Comparison of ENCODE assay signal across 23 cellular contexts in genomic region chr2:85838641-85839040, GRCh38. TPM values are rescaled to one million over a fixed set of nuclear protein-coding genes. Genes with fewer than 3 reads are reported as not detected.
DNase-seq lines count a peak whose midpoint lies in the region; ATAC-seq and TF ChIP-seq lines count a peak whose summit lies in the region.
"Had no signal": no experiment of that assay in that cellular context is flagged by ENCODE, and none has a peak within 500 bp of the region (broad histone marks: within the 10 kb centered on the region; RNA-seq: fewer than 3 reads in every experiment).

No MANE protein-coding gene starts in this region.

- no peak overlapping the region for H3K14ac ChIP-seq in trophoblast cell (ENCODE audit: low read length)

- H3K4me1 ChIP-seq in CD8-positive, alpha-beta memory T cell (ENCODE audit: insufficient read depth, low read length), result peaks cover 4% of the 10 kb centered on the region
- H3K4me1 ChIP-seq in trophoblast cell (ENCODE audit: control insufficient read depth in 1 of 2, insufficient read depth in 2 of 2, low read length in 2 of 2) (peaks cover 0 to 3% of the 10 kb centered on the region in 2 experiments), spleen (peaks cover 0 to 21% (median 0%) of the 10 kb centered on the region in 6 donors)
- H3K4me1 ChIP-seq: Caco-2, foreskin keratinocyte, thyroid gland had no signal

- H2BK12ac ChIP-seq in trophoblast cell (ENCODE audit: low read length), result no peak overlapping the region

- no peak overlapping the region for H4K8ac ChIP-seq in trophoblast cell (ENCODE audit: low read depth, low read length)

- H3K27ac Mint-ChIP-seq in activated CD4-positive, alpha-beta T cell treated with anti-CD3 and anti-CD28 coated beads, Interleukin-2, amount 10 ng/mL, durations not matched to agents 24 days and 14 days, result no peak overlapping the region
- H3K27ac Mint-ChIP-seq in CD8-positive, alpha-beta memory T cell, result peak overlapping the region; percentile 35 to 92 (median 65)
- no peak overlapping the region for H3K27ac Mint-ChIP-seq in endothelial cell (ENCODE audit: unreplicated experiment)
- peak overlapping the region in 1 of 2 donors; percentile 5 for H3K27ac Mint-ChIP-seq in activated naive CD4-positive, alpha-beta T cell treated with anti-CD3 and anti-CD28 coated beads, Interleukin-2, amount 50 U/mL, for 72 hours
- H3K27ac Mint-ChIP-seq: mesothelial cell of epicardium; stimulated activated naive CD8-positive, alpha-beta T cell treated with anti-CD3 and anti-CD28 coated beads, Interleukin-15, amount 100 ng/mL, for 72 hours had no signal

- H3K27ac ChIP-seq in CD8-positive, alpha-beta memory T cell (ENCODE audit: low read depth, low read length), result no peak overlapping the region
- H3K27ac ChIP-seq in trophoblast cell (ENCODE audit: low read depth, low read length), result no peak overlapping the region
- H3K27ac ChIP-seq in spleen, result no peak overlapping the region
- H3K27ac ChIP-seq: brain microvascular endothelial cell, foreskin keratinocyte, thyroid gland had no signal

- H4K91ac ChIP-seq in trophoblast cell (ENCODE audit: low read depth, low read length), result no peak overlapping the region

- H3K18ac ChIP-seq in trophoblast cell (ENCODE audit: low read length), result no peak overlapping the region

- peak; percentile 54 for DNase-seq in activated CD4-positive, alpha-beta T cell treated with anti-CD3 and anti-CD28 coated beads, Interleukin-2, amount 10 ng/mL, durations not matched to agents 24 days and 14 days
- DNase-seq in activated CD4-positive, alpha-beta T cell treated with anti-CD3 and anti-CD28 coated beads for 4 hours, result no peak
- no peak for DNase-seq in CD8-positive, alpha-beta memory T cell
- DNase-seq in endothelial cell (ENCODE audit: low spot score), result no peak
- DNase-seq in trophoblast cell, result no peak
- no peak for DNase-seq in spleen
- no peak for DNase-seq in activated naive CD4-positive, alpha-beta T cell treated with anti-CD3 and anti-CD28 coated beads, Interleukin-2, amount 50 U/mL, for 72 hours (ENCODE audit: low spot score in 2 of 2)
- DNase-seq: activated CD4-positive, CD25-positive, alpha-beta regulatory T cell treated with anti-CD3 and anti-CD28 coated beads, Interleukin-2, amount 50 U/mL, for 72 hours; activated effector memory CD4-positive, alpha-beta T cell treated with Interleukin-2 at 50 U/mL for 16 hours; brain microvascular endothelial cell; Caco-2; DMS79; effector CD8-positive, alpha-beta T cell; foreskin keratinocyte; left ventricle myocardium superior; NCI-H524; NK-92 treated with Interleukin-12 subunit alpha and Interleukin-12 subunit beta, amount 100 ng/mL, for 24 hours; SHP77 treated with DMSO at 0.1 percent for 48 hours; stimulated activated naive CD8-positive, alpha-beta T cell treated with anti-CD3 and anti-CD28 coated beads, Interleukin-15, amount 100 ng/mL, for 72 hours; thyroid gland had no signal

- H2BK120ac ChIP-seq in trophoblast cell (ENCODE audit: insufficient read depth, low read length, poor library complexity), result no peak overlapping the region

- H2BK5ac ChIP-seq in trophoblast cell (ENCODE audit: low read depth, low read length, poor library complexity), result no peak overlapping the region

- H3K23ac ChIP-seq in trophoblast cell (ENCODE audit: low read length), result no peak overlapping the region

- intact Hi-C loops in activated CD4-positive, alpha-beta T cell treated with anti-CD3 and anti-CD28 coated beads, Interleukin-2, amount 10 ng/mL, durations not matched to agents 24 days and 14 days (cut with micrococcal nuclease), result no loop called here
- intact Hi-C loops in spleen (cut with DNase I; ENCODE audit: low total_unique reads), result no loop called here

- H3K9me3 Mint-ChIP-seq in activated CD4-positive, alpha-beta T cell treated with anti-CD3 and anti-CD28 coated beads, Interleukin-2, amount 10 ng/mL, durations not matched to agents 24 days and 14 days, result peaks cover 16% of the 10 kb centered on the region
- H3K9me3 Mint-ChIP-seq in CD8-positive, alpha-beta memory T cell, result peaks cover 0 to 4% (median 0%) of the 10 kb centered on the region in 5 donors
- no peaks in the 10 kb centered on the region for H3K9me3 Mint-ChIP-seq in endothelial cell (ENCODE audit: unreplicated experiment)
- H3K9me3 Mint-ChIP-seq in activated naive CD4-positive, alpha-beta T cell treated with anti-CD3 and anti-CD28 coated beads, Interleukin-2, amount 50 U/mL, for 72 hours, result peaks cover 0 to 19% of the 10 kb centered on the region in 2 donors

- H4K12ac ChIP-seq in trophoblast cell (ENCODE audit: low read depth, low read length), result no peak overlapping the region

- H3K36me3 ChIP-seq in CD8-positive, alpha-beta memory T cell (ENCODE audit: insufficient read depth, low read length), result peaks cover 20% of the 10 kb centered on the region
- H3K36me3 ChIP-seq in trophoblast cell (ENCODE audit: control insufficient read depth in 1 of 2, insufficient read depth in 2 of 2, low read length in 2 of 2) (peaks cover 11 to 19% of the 10 kb centered on the region in 2 experiments), spleen (peaks cover 0 to 60% (median 39%) of the 10 kb centered on the region in 6 donors)
- H3K36me3 ChIP-seq: brain microvascular endothelial cell had no signal

- H3K4me2 ChIP-seq in trophoblast cell (ENCODE audit: low read length), result no peak overlapping the region

- no peaks in the 10 kb centered on the region for H3K9me3 ChIP-seq in CD8-positive, alpha-beta memory T cell (ENCODE audit: low read length)
- H3K9me3 ChIP-seq in trophoblast cell (ENCODE audit: insufficient read depth, low read depth, low read length) (peaks cover 2% of the 10 kb centered on the region), spleen (peaks cover 0 to 4% (median 1%) of the 10 kb centered on the region in 8 donors)
- H3K9me3 ChIP-seq: thyroid gland had no signal

- no peak overlapping the region for H3K4ac ChIP-seq in trophoblast cell (ENCODE audit: low read depth, low read length)

- no peak for ATAC-seq in activated naive CD4-positive, alpha-beta T cell treated with anti-CD3 and anti-CD28 coated beads, Interleukin-2, amount 50 U/mL, for 72 hours
- no peak for ATAC-seq in HG03460 (IDR thresholded peaks at IDR 0.05; ENCODE audit: unreplicated experiment)
- ATAC-seq: foreskin keratinocyte; left ventricle myocardium superior; sciatic nerve; stimulated activated naive CD8-positive, alpha-beta T cell treated with anti-CD3 and anti-CD28 coated beads, Interleukin-15, amount 100 ng/mL, for 72 hours had no signal

- no peak overlapping the region for H3K9ac ChIP-seq in trophoblast cell (ENCODE audit: low read length)

- no peaks in the 10 kb centered on the region for H3K27me3 ChIP-seq in CD8-positive, alpha-beta memory T cell (ENCODE audit: insufficient read depth, low read length, poor library complexity, severe bottlenecking)
- H3K27me3 ChIP-seq in trophoblast cell (ENCODE audit: insufficient read depth, low read length) (no peaks in the 10 kb centered on the region), spleen (replicated peaks in 1 of 7) (no peaks in the 10 kb centered on the region)
- H3K27me3 ChIP-seq: brain microvascular endothelial cell, foreskin keratinocyte, thyroid gland had no signal

- H3K4me3 ChIP-seq in CD8-positive, alpha-beta memory T cell (ENCODE audit: low read length), result no peak overlapping the region
- peak overlapping the region; percentile 15 for H3K4me3 ChIP-seq in trophoblast cell (ENCODE audit: low read depth, low read length)
- H3K4me3 ChIP-seq in spleen, result no peak overlapping the region
- H3K4me3 ChIP-seq: thyroid gland had no signal

- POLR2A ChIA-PET in CD8-positive, alpha-beta memory T cell (lab: Charles Lee), result no interaction called here

- no peaks in the 10 kb centered on the region for H3K27me3 Mint-ChIP-seq in activated CD4-positive, alpha-beta T cell treated with anti-CD3 and anti-CD28 coated beads, Interleukin-2, amount 10 ng/mL, durations not matched to agents 24 days and 14 days
- peaks cover 0 to 3% of the 10 kb centered on the region in 2 donors for H3K27me3 Mint-ChIP-seq in CD8-positive, alpha-beta memory T cell
- H3K27me3 Mint-ChIP-seq in endothelial cell (ENCODE audit: unreplicated experiment), result peaks cover 4% of the 10 kb centered on the region
- H3K27me3 Mint-ChIP-seq: stimulated activated naive CD8-positive, alpha-beta T cell treated with anti-CD3 and anti-CD28 coated beads, Interleukin-15, amount 100 ng/mL, for 72 hours had no signal

- no peak for TF ChIP-seq CTCF in endothelial cell (IDR thresholded peaks at IDR 0.05; ENCODE audit: unreplicated experiment)
- no peak for TF ChIP-seq CTCF in spleen (IDR thresholded peaks at IDR 0.05 in 8 of 11, conservative IDR thresholded peaks at IDR 0.05 in 3 of 11)

- peaks cover 11% of the 10 kb centered on the region for H3K4me1 Mint-ChIP-seq in activated CD4-positive, alpha-beta T cell treated with anti-CD3 and anti-CD28 coated beads, Interleukin-2, amount 10 ng/mL, durations not matched to agents 24 days and 14 days
- H3K4me1 Mint-ChIP-seq in CD8-positive, alpha-beta memory T cell, result peaks cover 19 to 35% (median 34%) of the 10 kb centered on the region in 3 donors
- H3K4me1 Mint-ChIP-seq in endothelial cell (ENCODE audit: unreplicated experiment), result no peaks in the 10 kb centered on the region
- H3K4me1 Mint-ChIP-seq: mesothelial cell of epicardium had no signal

- H3K4me3 Mint-ChIP-seq in activated CD4-positive, alpha-beta T cell treated with anti-CD3 and anti-CD28 coated beads, Interleukin-2, amount 10 ng/mL, durations not matched to agents 24 days and 14 days, result no peak overlapping the region
- H3K4me3 Mint-ChIP-seq in CD8-positive, alpha-beta memory T cell, result no peak overlapping the region
- peak overlapping the region; percentile 39 for H3K4me3 Mint-ChIP-seq in endothelial cell (ENCODE audit: unreplicated experiment)
- H3K4me3 Mint-ChIP-seq: mesothelial cell of epicardium; stimulated activated naive CD8-positive, alpha-beta T cell treated with anti-CD3 and anti-CD28 coated beads, Interleukin-15, amount 100 ng/mL, for 72 hours had no signal

- H2AFZ ChIP-seq in trophoblast cell (ENCODE audit: insufficient read depth, low read length, poor library complexity), result no peak overlapping the region

- TF ChIP-seq POLR2A in spleen (IDR thresholded peaks at IDR 0.05), result no peak

- H2AK5ac ChIP-seq in trophoblast cell (ENCODE audit: low read length), result no peak overlapping the region

- H3K79me1 ChIP-seq in trophoblast cell (ENCODE audit: low read length), result no peaks in the 10 kb centered on the region

- peaks cover 40% of the 10 kb centered on the region for H3K36me3 Mint-ChIP-seq in activated CD4-positive, alpha-beta T cell treated with anti-CD3 and anti-CD28 coated beads, Interleukin-2, amount 10 ng/mL, durations not matched to agents 24 days and 14 days (ENCODE audit: low read depth)
- peaks cover 14 to 44% (median 21%) of the 10 kb centered on the region in 3 donors for H3K36me3 Mint-ChIP-seq in CD8-positive, alpha-beta memory T cell
- H3K36me3 Mint-ChIP-seq in endothelial cell (ENCODE audit: low read depth, unreplicated experiment), result peaks cover 41% of the 10 kb centered on the region
- peaks cover 6 to 11% of the 10 kb centered on the region in 2 donors for H3K36me3 Mint-ChIP-seq in activated naive CD4-positive, alpha-beta T cell treated with anti-CD3 and anti-CD28 coated beads, Interleukin-2, amount 50 U/mL, for 72 hours

- no CpG with 5 or more reads among the region's 6 CpGs for WGBS in trophoblast cell (ENCODE audit: extremely low coverage, insufficient coverage, insufficient read length)
- WGBS in spleen, 5 donors, result 88 to 99% (median 94%) methylated on average over 6 of the region's 6 CpGs

- CTCF ChIA-PET in CD8-positive, alpha-beta memory T cell (lab: Charles Lee), result interaction anchor here (0.9 to 3.4 kb wide), 6 partner anchors 11 to 51 kb away, joined by 3 to 18 read pairs (median 4); partner anchors contain the start of gene ST3GAL5

- no peaks in the 10 kb centered on the region for H3K79me2 ChIP-seq in trophoblast cell (ENCODE audit: control insufficient read depth, insufficient read depth, low read length, poor library complexity)

RNA-seq across cellular contexts. Expression of gene ST3GAL5, which starts 50.1 kb away (rescaled TPM):
- 13.3 and 14.6 TPM in 2 replicates for total RNA-seq in activated CD4-positive, alpha-beta T cell treated with anti-CD3 and anti-CD28 coated beads, Interleukin-2, amount 10 ng/mL, durations not matched to agents 24 days and 14 days
- total RNA-seq in CD8-positive, alpha-beta memory T cell, result 10 to 100 TPM; 11.1 to 11.2 TPM
- 21.8 TPM for polyA plus RNA-seq in CD8-positive, alpha-beta memory T cell
- total RNA-seq in endothelial cell (ENCODE audit: unreplicated experiment) (49.8 TPM), spleen (100 to 1,000 TPM in 2 of 7 donors, 10 to 100 TPM in 5; 55.8 to 124 (median 74.9) TPM)
- 23.2 and 23.6 TPM in 2 replicates for polyA plus RNA-seq in trophoblast cell (2013)
- polyA plus RNA-seq in spleen, result 10 to 100 TPM; 18.7 to 41.1 (median 33.8) TPM
- 1 to 10 TPM; 8.9 TPM for total RNA-seq in activated naive CD4-positive, alpha-beta T cell treated with anti-CD3 and anti-CD28 coated beads, Interleukin-2, amount 50 U/mL, for 72 hours

Comparison
In these comparisons a context has a peak if more than half of its experiments do, and no peak if none do; other contexts are left out.
1. H3K27ac Mint-ChIP-seq: peak in CD8-positive, alpha-beta memory T cell (8 of 8); none in activated CD4-positive, alpha-beta T cell treated with anti-CD3 and anti-CD28 coated beads, Interleukin-2, amount 10 ng/mL, durations not matched to agents 24 days and 14 days (single experiment) and endothelial cell (single experiment).